Comparison of ENCODE assay signal across 8 cellular contexts in genomic region chr1:153568367-153569099, GRCh38. TPM values are rescaled to one million over a fixed set of nuclear protein-coding genes. Genes with fewer than 3 reads are reported as not detected.
DNase-seq lines count a peak whose midpoint lies in the region; ATAC-seq and TF ChIP-seq lines count a peak whose summit lies in the region.

No MANE protein-coding gene starts in this region.

- H2AFZ ChIP-seq in MM.1S (ENCODE audit: low read length): peak overlapping the region; percentile 89
- peak overlapping the region; percentile 92 for H2AFZ ChIP-seq in neural progenitor cell (replicated peaks)

- H3K27me3 Mint-ChIP-seq in neural progenitor cell (ENCODE audit: insufficient read depth, low read depth): peaks cover 19% of the 10 kb centered on the region

- no peak overlapping the region for H3K27ac ChIP-seq in MM.1S (ENCODE audit: low read length)
- H3K27ac ChIP-seq in neural progenitor cell: no peak overlapping the region
- peak overlapping the region; percentile 60 to 94 (median 92) for H3K27ac ChIP-seq in stomach

- H3K9ac ChIP-seq in MM.1S (ENCODE audit: low read length): peak overlapping the region; percentile 7; the same call in 1 of the 2 replicates
- H3K9ac ChIP-seq in neural progenitor cell: no peak overlapping the region

- peak; percentile 100; the same call in 1 of the 2 replicates for TF ChIP-seq CTCF in MM.1S (IDR thresholded peaks at IDR 0.05; ENCODE audit: low read length)
- TF ChIP-seq CTCF in foreskin fibroblast (IDR thresholded peaks at IDR 0.05; ENCODE audit: low read depth, low read length): peak; percentile 99
- peak; percentile 96 for TF ChIP-seq CTCF in neural progenitor cell (IDR thresholded peaks at IDR 0.05)
- peak in 6 of 7 experiments; percentile 99 to 100 (median 100) for TF ChIP-seq CTCF in stomach (IDR thresholded peaks at IDR 0.05)

- no peaks in the 10 kb centered on the region for H3K9me3 ChIP-seq in MM.1S (replicated peaks; ENCODE audit: insufficient read depth, low read length)
- H3K9me3 ChIP-seq in neural progenitor cell (ENCODE audit: low read depth): no peaks in the 10 kb centered on the region
- no peaks in the 10 kb centered on the region for H3K9me3 ChIP-seq in stomach

- H4K20me1 ChIP-seq in MM.1S (ENCODE audit: insufficient read depth, low read length): no peaks in the 10 kb centered on the region
- H4K20me1 ChIP-seq in neural progenitor cell (ENCODE audit: low read depth): no peaks in the 10 kb centered on the region

- H3K4me1 ChIP-seq in MM.1S (ENCODE audit: low read length): peaks cover 12% of the 10 kb centered on the region
- peaks cover 17% of the 10 kb centered on the region for H3K4me1 ChIP-seq in neural progenitor cell
- peaks cover 41 to 63% (median 50%) of the 10 kb centered on the region in 4 donors for H3K4me1 ChIP-seq in stomach

- H3K4me3 ChIP-seq in MM.1S (ENCODE audit: low read length) (peak overlapping the region; percentile 22), foreskin fibroblast (ENCODE audit: low read depth in 1 of 2, low read length in 2 of 2) (peak overlapping the region in 1 of 2 donors; percentile 28), neural progenitor cell (no peak overlapping the region), stomach (peak overlapping the region; percentile 16 to 36 (median 26))

- H3K36me3 Mint-ChIP-seq in neural progenitor cell: no peaks in the 10 kb centered on the region

- peak overlapping the region; percentile 46 for H3K4me3 Mint-ChIP-seq in neural progenitor cell

- no peaks in the 10 kb centered on the region for H3K9me3 Mint-ChIP-seq in neural progenitor cell

- H3K4me2 ChIP-seq in MM.1S (ENCODE audit: low read depth, low read length) (peak overlapping the region; percentile 61), neural progenitor cell (peak overlapping the region; percentile 21)

- TF ChIP-seq POLR2A in stomach (IDR thresholded peaks at IDR 0.05): no peak

- ATAC-seq in GM19467 (IDR thresholded peaks at IDR 0.05; ENCODE audit: unreplicated experiment): no peak

- DNase-seq in DMS53 treated with DMSO at 0.1 percent for 48 hours (lab: John Stamatoyannopoulos, UW; ENCODE audit: unreplicated experiment): peak; percentile 94
- DNase-seq in MM.1S: peak; percentile 78
- peak; percentile 97 for DNase-seq in SHP77 treated with DMSO at 0.1 percent for 48 hours (lab: John Stamatoyannopoulos, UW)
- peak; percentile 75 for DNase-seq in activated gamma-delta T cell treated with Interleukin-2 at 50 U/mL for 16 hours
- DNase-seq in foreskin fibroblast: peak; percentile 79 to 94
- peak; percentile 91 for DNase-seq in neural progenitor cell (ENCODE audit: low spot score)
- peak; percentile 92 for DNase-seq in stomach

- intact Hi-C loops in stomach (cut with DNase I; ENCODE audit: low total_unique reads): loop anchor here (5.0 kb wide), 1 partner anchor 36 kb away; no protein-coding TSS in a partner anchor

- H3K27ac Mint-ChIP-seq in neural progenitor cell: no peak overlapping the region

- H3F3A ChIP-seq in MM.1S (ENCODE audit: insufficient read depth, low read length) (no peaks in the 10 kb centered on the region), neural progenitor cell (ENCODE audit: low read depth) (no peaks in the 10 kb centered on the region)

- no peaks in the 10 kb centered on the region for H3K79me2 ChIP-seq in MM.1S (ENCODE audit: low read length)
- H3K79me2 ChIP-seq in neural progenitor cell (ENCODE audit: low read depth): no peaks in the 10 kb centered on the region

- H3K36me3 ChIP-seq in MM.1S (replicated peaks; ENCODE audit: insufficient read depth, low read length) (no peaks in the 10 kb centered on the region), neural progenitor cell (no peaks in the 10 kb centered on the region), stomach (no peaks in the 10 kb centered on the region)

- H3K27me3 ChIP-seq in MM.1S (replicated peaks; ENCODE audit: insufficient read depth, low read length) (no peaks in the 10 kb centered on the region), neural progenitor cell (no peaks in the 10 kb centered on the region), stomach (no peaks in the 10 kb centered on the region)

- TF ChIP-seq EP300 in stomach (IDR thresholded peaks at IDR 0.05): no peak

- WGBS in stomach, 5 donors: 7 to 13% (median 9%) methylated on average over 15 to 25 of the region's 25 CpGs

- peaks cover 50% of the 10 kb centered on the region for H3K4me1 Mint-ChIP-seq in neural progenitor cell

- H3K9me2 ChIP-seq in MM.1S (replicated peaks; ENCODE audit: insufficient read depth, low read length): no peaks in the 10 kb centered on the region

RNA-seq across cellular contexts. Expression of gene S100A2, which starts 2.9 kb away (rescaled TPM):
- not detected in 2 replicates for total RNA-seq in neural progenitor cell (ENCODE audit: low replicate concordance)
- total RNA-seq in stomach: 10 to 100 TPM in 1 of 5 donors, 1 to 10 TPM in 1, not detected in 3; 2.2 to 12.7 TPM
- polyA plus RNA-seq in stomach: 1,000 to 10,000 TPM in 1 of 3 donors, 1 to 10 TPM in 2; 4.9 to 1,809 (median 8.3) TPM

RNA-seq across cellular contexts. Expression of gene S100A3, which starts 19.5 kb away (rescaled TPM):
- total RNA-seq in neural progenitor cell (ENCODE audit: low replicate concordance) (not detected in 2 replicates), stomach (not detected)
- 10 to 100 TPM in 1 of 3 donors, 1 to 10 TPM in 2; 2.6 to 15.0 (median 5.4) TPM for polyA plus RNA-seq in stomach

RNA-seq across cellular contexts. Expression of gene S100A4, which starts 22.9 kb away (rescaled TPM):
- total RNA-seq in neural progenitor cell (ENCODE audit: low replicate concordance): 22.4 and 34.3 TPM in 2 replicates
- 10 to 100 TPM in 4 of 5 donors, 1 to 10 TPM in 1; 9.9 to 53.3 (median 19.4) TPM for total RNA-seq in stomach
- 100 to 1,000 TPM; 145 to 541 (median 274) TPM for polyA plus RNA-seq in stomach

RNA-seq across cellular contexts. Expression of gene S100A5, which starts 27.8 kb away (rescaled TPM):
- not detected in 2 replicates for total RNA-seq in neural progenitor cell (ENCODE audit: low replicate concordance)
- not detected for total RNA-seq in stomach
- polyA plus RNA-seq in stomach: not detected

RNA-seq across cellular contexts. Expression of gene S100A6, which starts 32.7 kb away (rescaled TPM):
- total RNA-seq in neural progenitor cell (ENCODE audit: low replicate concordance) (0.34 TPM in 1 of 2 replicates, not detected in the other), stomach (100 to 1,000 TPM; 154 to 680 (median 330) TPM)
- 1,000 to 10,000 TPM; 1,447 to 2,520 (median 1,620) TPM for polyA plus RNA-seq in stomach

Comparison
In these comparisons a context has a peak if more than half of its experiments do, and no peak if none do; other contexts are left out.
1. H3K27ac ChIP-seq: peak in stomach (5 of 5); none in MM.1S (single experiment) and neural progenitor cell (single experiment).
2. Peak in every context shown above with its lines, with median percentiles within 50 percentile points of each other: DNase-seq and CTCF ChIP-seq.